In the genomic region with DNA sequence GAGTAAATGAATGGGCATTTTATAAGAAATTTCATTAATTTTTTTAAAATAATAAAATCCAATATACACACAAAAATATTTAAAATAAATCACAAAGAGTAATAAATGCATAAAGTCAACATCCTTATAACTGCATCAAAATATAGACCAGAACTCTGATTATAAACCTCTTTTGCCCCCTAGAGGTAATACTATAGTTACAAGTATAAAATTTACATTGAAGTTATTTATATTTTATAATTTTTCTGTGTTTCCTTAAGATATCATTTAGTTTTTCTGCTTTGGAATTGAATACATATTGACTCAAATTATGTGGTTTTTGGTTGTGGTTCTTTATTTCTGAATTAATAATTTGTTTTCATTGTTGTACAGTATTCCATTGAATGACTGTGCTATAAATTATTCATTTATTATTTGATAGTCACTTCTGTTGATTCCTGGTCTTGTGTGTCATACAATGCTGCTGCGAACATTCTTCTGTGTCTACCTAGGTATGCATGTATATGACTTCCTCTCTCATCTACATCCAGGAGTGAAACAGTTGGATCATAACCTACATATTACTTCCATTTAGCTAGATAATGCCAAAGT, we compare ENCODE assay signal across 17 cellular contexts.
A peak's percentile ranks its signal among the peaks of the same experiment; 100 is the strongest.
DNase-seq lines count a peak whose midpoint lies in the region; ATAC-seq, FAIRE-seq and TF ChIP-seq lines count a peak whose summit lies in the region.
"Had no signal": no experiment of that assay in that cellular context is flagged by ENCODE, and none has a peak within 500 bp of the region (broad histone marks: within the 10 kb centered on the region; RNA-seq: fewer than 3 reads in every experiment).

No MANE protein-coding gene starts in this region.

- H3K36me3 ChIP-seq in HepG2 (replicated peaks in 1 of 2; ENCODE audit: control insufficient read depth in 1 of 2, insufficient read depth in 2 of 2, low read length in 2 of 2) (no peaks in the 10 kb centered on the region), right lobe of liver (no peaks in the 10 kb centered on the region), PC-3 (ENCODE audit: low read depth, low read length) (no peaks in the 10 kb centered on the region), GM23338 (ENCODE audit: insufficient read depth) (no peaks in the 10 kb centered on the region), mesendoderm (ENCODE audit: control insufficient read depth, insufficient read depth, low read length) (no peaks in the 10 kb centered on the region)
- H3K36me3 ChIP-seq: spleen had no signal

- no peaks in the 10 kb centered on the region for H3K4me1 Mint-ChIP-seq in GM23338
- no peaks in the 10 kb centered on the region for H3K4me1 Mint-ChIP-seq in activated naive CD4-positive, alpha-beta T cell treated with anti-CD3 and anti-CD28 coated beads for 36 hours (ENCODE audit: low read depth)
- H3K4me1 Mint-ChIP-seq: activated CD4-positive, alpha-beta T cell treated with anti-CD3 and anti-CD28 coated beads for 36 hours; activated naive CD4-positive, alpha-beta T cell treated with anti-CD3 and anti-CD28 coated beads, Interleukin-2, amount 10 ng/mL, durations not matched to agents 7 days and 5 days had no signal

- no peak overlapping the region for H3K4me3 Mint-ChIP-seq in GM23338
- no peak overlapping the region for H3K4me3 Mint-ChIP-seq in activated naive CD4-positive, alpha-beta T cell treated with anti-CD3 and anti-CD28 coated beads for 36 hours
- H3K4me3 Mint-ChIP-seq: activated CD4-positive, alpha-beta T cell treated with anti-CD3 and anti-CD28 coated beads for 36 hours; activated naive CD4-positive, alpha-beta T cell treated with anti-CD3 and anti-CD28 coated beads, Interleukin-2, amount 10 ng/mL, durations not matched to agents 7 days and 5 days had no signal

- TF ChIP-seq RAD21 in HepG2 (CRISPR knock-in tag; IDR thresholded peaks at IDR 0.05) = no peak

- no peak overlapping the region for H3K27ac Mint-ChIP-seq in GM23338
- H3K27ac Mint-ChIP-seq in activated naive CD4-positive, alpha-beta T cell treated with anti-CD3 and anti-CD28 coated beads for 36 hours = no peak overlapping the region
- H3K27ac Mint-ChIP-seq: activated CD4-positive, alpha-beta T cell treated with anti-CD3 and anti-CD28 coated beads for 36 hours; activated naive CD4-positive, alpha-beta T cell treated with anti-CD3 and anti-CD28 coated beads, Interleukin-2, amount 10 ng/mL, durations not matched to agents 7 days and 5 days had no signal

- H3K4me2 ChIP-seq in HepG2 (ENCODE audit: low read depth, low read length) (no peak overlapping the region), PC-3 (ENCODE audit: low read length) (no peak overlapping the region), GM23338 (no peak overlapping the region), mesendoderm (ENCODE audit: low read length) (no peak overlapping the region)

- H3K36me3 Mint-ChIP-seq in GM23338 (ENCODE audit: low read depth) = no peaks in the 10 kb centered on the region
- no peaks in the 10 kb centered on the region for H3K36me3 Mint-ChIP-seq in activated naive CD4-positive, alpha-beta T cell treated with anti-CD3 and anti-CD28 coated beads for 36 hours (ENCODE audit: low read depth)
- H3K36me3 Mint-ChIP-seq: activated naive CD4-positive, alpha-beta T cell treated with anti-CD3 and anti-CD28 coated beads, Interleukin-2, amount 10 ng/mL, durations not matched to agents 7 days and 5 days had no signal

- intact Hi-C loops in HepG2 (cut with micrococcal nuclease; ENCODE audit: unreplicated experiment) = no loop called here
- intact Hi-C loops in right lobe of liver (cut with DNase I) = no loop called here
- intact Hi-C loops in PC-3 (cut with micrococcal nuclease) = loop anchor here (1.0 kb wide), 1 partner anchor 255 kb away; no protein-coding TSS in a partner anchor
- intact Hi-C loops in activated naive CD4-positive, alpha-beta T cell treated with anti-CD3 and anti-CD28 coated beads for 36 hours (cut with micrococcal nuclease) = loop anchor here (5.0 kb wide), 1 partner anchor 257 kb away; no protein-coding TSS in a partner anchor

- TF ChIP-seq CTCF in HepG2 (CRISPR knock-in tag; IDR thresholded peaks at IDR 0.05) (no peak), right lobe of liver (IDR thresholded peaks at IDR 0.05) (peak in 1 of 4 donors; percentile 22), PC-3 (conservative IDR thresholded peaks at IDR 0.05; ENCODE audit: low read depth, low read length) (peak; percentile 48), fibroblast of mammary gland (conservative IDR thresholded peaks at IDR 0.05; ENCODE audit: control insufficient read depth, insufficient read depth, low read depth, low read length) (peak; percentile 2), GM23338 (conservative IDR thresholded peaks at IDR 0.05; ENCODE audit: low read depth in 2 of 2) (no peak; a peak in 2 of 4 replicates)

- H3K18ac ChIP-seq in mesendoderm (ENCODE audit: low read length) = no peak overlapping the region

- H3K79me1 ChIP-seq in mesendoderm (ENCODE audit: low read length) = no peaks in the 10 kb centered on the region

- H3K79me2 ChIP-seq in HepG2 (ENCODE audit: insufficient read depth, low read length) = no peaks in the 10 kb centered on the region
- no peaks in the 10 kb centered on the region for H3K79me2 ChIP-seq in PC-3 (ENCODE audit: low read length)
- H3K79me2 ChIP-seq in GM23338 (replicated peaks; ENCODE audit: insufficient read depth) = no peaks in the 10 kb centered on the region
- no peaks in the 10 kb centered on the region for H3K79me2 ChIP-seq in mesendoderm (ENCODE audit: control insufficient read depth, insufficient read depth, low read length)
- H3K79me2 ChIP-seq: parathyroid adenoma had no signal

- DNase-seq in HepG2 (ENCODE audit: low spot score) (no peak), right lobe of liver (no peak), PC-3 (peak; percentile 28), fibroblast of mammary gland (ENCODE audit: low read depth) (no peak), GM23338 (ENCODE audit: low spot score) (no peak), mesendoderm (no peak)
- DNase-seq in activated naive CD4-positive, alpha-beta T cell treated with anti-CD3 and anti-CD28 coated beads for 36 hours = no peak
- DNase-seq in stimulated activated CD4-positive, alpha-beta T cell treated with anti-CD3 and anti-CD28 coated beads, Interleukin-1b, Interleukin-23, amount 100 ng/mL, for 48 hours = no peak
- DNase-seq: activated CD4-positive, alpha-beta T cell treated with anti-CD3 and anti-CD28 coated beads for 36 hours; activated naive CD4-positive, alpha-beta T cell treated with anti-CD3 and anti-CD28 coated beads, Interleukin-2, amount 10 ng/mL, durations not matched to agents 7 days and 5 days; body of pancreas; dorsolateral prefrontal cortex; hippocampal formation; NCI-H187 treated with DMSO at 0.1 percent for 48 hours; spleen; stimulated activated naive CD4-positive, alpha-beta T cell treated with Interleukin-2 at 50 U/mL for 16 hours had no signal

- BruUV-seq in HepG2 (replicated peaks; lab: Mats Ljungman, UMichigan) (no TSS peak), PC-3 (replicated peaks; lab: Mats Ljungman, UMichigan) (no TSS peak)

- H2AK5ac ChIP-seq in mesendoderm (ENCODE audit: low read length) = no peak overlapping the region

- H2BK5ac ChIP-seq in mesendoderm (ENCODE audit: low read length) = no peak overlapping the region

- in situ Hi-C loops in HepG2 (cut with HindIII; ENCODE audit: extremely low pct_ligation_motif_present, low pct_unique_long_range_greater_than_20kb) = no loop called here

- no peak overlapping the region for H4K8ac ChIP-seq in mesendoderm (ENCODE audit: low read depth, low read length)

- no peak overlapping the region for H2BK120ac ChIP-seq in mesendoderm (ENCODE audit: low read depth, low read length)

- H3K27ac ChIP-seq in HepG2 (ENCODE audit: extremely low read length, insufficient read depth, low read length) (no peak overlapping the region), right lobe of liver (no peak overlapping the region), PC-3 (ENCODE audit: low read length) (no peak overlapping the region), GM23338 (ENCODE audit: low read depth) (no peak overlapping the region), mesendoderm (ENCODE audit: low read depth, low read length) (no peak overlapping the region)
- H3K27ac ChIP-seq: body of pancreas, dorsolateral prefrontal cortex, parathyroid adenoma, spleen had no signal

- no peak for TF ChIP-seq EP300 in HepG2 (IDR thresholded peaks at IDR 0.05; ENCODE audit: low read depth in 2 of 2, low read length in 2 of 2)
- no peak for TF ChIP-seq EP300 in HepG2 (CRISPR knock-in tag; IDR thresholded peaks at IDR 0.05; ENCODE audit: borderline replicate concordance)

- POLR2A ChIA-PET in HepG2 (lab: Yijun Ruan, JAX) (no interaction called here), PC-3 (lab: Charles Lee; ENCODE audit: unreplicated experiment) (no interaction called here)

- no peaks in the 10 kb centered on the region for H4K20me1 ChIP-seq in HepG2 (ENCODE audit: insufficient read depth, low read length)
- H4K20me1 ChIP-seq in PC-3 (ENCODE audit: low read length) = no peaks in the 10 kb centered on the region
- no peaks in the 10 kb centered on the region for H4K20me1 ChIP-seq in GM23338 (replicated peaks; ENCODE audit: insufficient read depth)

- H3K4me3 ChIP-seq in HepG2 (replicated peaks in 1 of 3; ENCODE audit: insufficient read depth in 1 of 3, low read depth in 2 of 3, low read length in 3 of 3) (no peak overlapping the region), right lobe of liver (no peak overlapping the region), PC-3 (ENCODE audit: low read length) (no peak overlapping the region), fibroblast of mammary gland (ENCODE audit: control insufficient read depth, low read depth, low read length) (no peak overlapping the region), GM23338 (no peak overlapping the region), mesendoderm (ENCODE audit: low read length) (no peak overlapping the region)
- H3K4me3 ChIP-seq: body of pancreas, dorsolateral prefrontal cortex, spleen had no signal

- H3K4me1 ChIP-seq in HepG2 (ENCODE audit: insufficient read depth, low read length) (no peaks in the 10 kb centered on the region), right lobe of liver (no peaks in the 10 kb centered on the region), PC-3 (ENCODE audit: insufficient read depth, low read length) (peaks cover 3% of the 10 kb centered on the region), GM23338 (ENCODE audit: insufficient read depth) (no peaks in the 10 kb centered on the region), mesendoderm (ENCODE audit: control insufficient read depth, low read depth, low read length) (no peaks in the 10 kb centered on the region)
- H3K4me1 ChIP-seq: body of pancreas, parathyroid adenoma, spleen had no signal

- no peak overlapping the region for H3K56ac ChIP-seq in mesendoderm (ENCODE audit: low read length)

- no peak for ATAC-seq in HepG2
- no peak for ATAC-seq in right lobe of liver
- no peak for ATAC-seq in PC-3
- no peak for ATAC-seq in GM23338
- ATAC-seq: activated CD4-positive, alpha-beta T cell treated with anti-CD3 and anti-CD28 coated beads for 36 hours; body of pancreas had no signal

- H3K9me3 ChIP-seq in HepG2 (ENCODE audit: low read length) (no peaks in the 10 kb centered on the region), right lobe of liver (no peaks in the 10 kb centered on the region), PC-3 (ENCODE audit: low read length) (no peaks in the 10 kb centered on the region)
- H3K9me3 ChIP-seq: body of pancreas, spleen had no signal

- 4% methylated on average over 1 of the region's 1 CpG for WGBS in HepG2 (ENCODE audit: low lambda C conversion rate)
- 93% methylated on average over 1 of the region's 1 CpG for WGBS in right lobe of liver (ENCODE audit: insufficient coverage, low coverage, low lambda C conversion rate, missing lambda C conversion rate)
- WGBS in mesendoderm (ENCODE audit: extremely low coverage, insufficient coverage, low lambda C conversion rate) = no CpG with 5 or more reads among the region's 1 CpG

- FAIRE-seq in HepG2 (lab: Jason Lieb, UNC) = no peak

- H3K9me3 Mint-ChIP-seq in GM23338 = no peaks in the 10 kb centered on the region
- no peaks in the 10 kb centered on the region for H3K9me3 Mint-ChIP-seq in activated naive CD4-positive, alpha-beta T cell treated with anti-CD3 and anti-CD28 coated beads for 36 hours
- H3K9me3 Mint-ChIP-seq: activated naive CD4-positive, alpha-beta T cell treated with anti-CD3 and anti-CD28 coated beads, Interleukin-2, amount 10 ng/mL, durations not matched to agents 7 days and 5 days had no signal

- H2BK15ac ChIP-seq in mesendoderm (replicated peaks; ENCODE audit: low read depth) = no peak overlapping the region

- H2AFZ ChIP-seq in HepG2 (ENCODE audit: low read length) = peak overlapping the region; percentile 42
- H2AFZ ChIP-seq in PC-3 (ENCODE audit: low read length) = no peak overlapping the region
- no peak overlapping the region for H2AFZ ChIP-seq in GM23338
- H2AFZ ChIP-seq: parathyroid adenoma had no signal

- H3F3A ChIP-seq in PC-3 (ENCODE audit: low read length, unreplicated experiment) (no peaks in the 10 kb centered on the region), GM23338 (replicated peaks; ENCODE audit: low read depth) (no peaks in the 10 kb centered on the region)

- H3K27me3 ChIP-seq in HepG2 (ENCODE audit: control insufficient read depth in 1 of 2, insufficient read depth in 2 of 2, low read length in 2 of 2) = no peaks in the 10 kb centered on the region
- no peaks in the 10 kb centered on the region for H3K27me3 ChIP-seq in right lobe of liver
- peaks cover 6% of the 10 kb centered on the region; the same call in 1 of the 2 replicates for H3K27me3 ChIP-seq in PC-3 (ENCODE audit: low read length)
- H3K27me3 ChIP-seq in GM23338 (ENCODE audit: insufficient read depth) = no peaks in the 10 kb centered on the region
- no peaks in the 10 kb centered on the region for H3K27me3 ChIP-seq in mesendoderm (ENCODE audit: insufficient read depth, low read length, poor library complexity)
- H3K27me3 ChIP-seq: body of pancreas, dorsolateral prefrontal cortex, spleen had no signal

- H3K27me3 Mint-ChIP-seq in GM23338 (ENCODE audit: insufficient read depth, low read depth, poor library complexity) = no peaks in the 10 kb centered on the region
- H3K27me3 Mint-ChIP-seq in activated naive CD4-positive, alpha-beta T cell treated with anti-CD3 and anti-CD28 coated beads for 36 hours (ENCODE audit: low read depth) = no peaks in the 10 kb centered on the region
- H3K27me3 Mint-ChIP-seq: activated CD4-positive, alpha-beta T cell treated with anti-CD3 and anti-CD28 coated beads for 36 hours; activated naive CD4-positive, alpha-beta T cell treated with anti-CD3 and anti-CD28 coated beads, Interleukin-2, amount 10 ng/mL, durations not matched to agents 7 days and 5 days had no signal

- H3K9me2 ChIP-seq in PC-3 (replicated peaks; ENCODE audit: low read length) (no peaks in the 10 kb centered on the region), GM23338 (ENCODE audit: insufficient read depth) (no peaks in the 10 kb centered on the region)

- CTCF ChIA-PET in HepG2 (lab: Yijun Ruan, JAX; ENCODE audit: low intra/inter-chr PET ratio, low total read pairs) (no interaction called here), PC-3 (lab: Charles Lee) (interaction anchor here (0.6 kb wide), 1 partner anchor 17 kb away, joined by 3 read pairs; no protein-coding TSS in a partner anchor)
- CTCF ChIA-PET in activated naive CD4-positive, alpha-beta T cell treated with anti-CD3 and anti-CD28 coated beads for 36 hours (lab: Charles Lee) = no interaction called here

- H3K4ac ChIP-seq in mesendoderm (ENCODE audit: low read depth, low read length) = no peak overlapping the region

- TF ChIP-seq POLR2A in HepG2 (IDR thresholded peaks at IDR 0.05; ENCODE audit: insufficient read depth in 1 of 2, low read depth in 2 of 2, low read length in 2 of 2) (no peak), right lobe of liver (IDR thresholded peaks at IDR 0.05) (no peak)

- no peak overlapping the region for H3K9ac ChIP-seq in HepG2 (ENCODE audit: insufficient read depth, low read depth, low read length)
- no peak overlapping the region for H3K9ac ChIP-seq in PC-3 (ENCODE audit: low read length)
- no peak overlapping the region for H3K9ac ChIP-seq in mesendoderm (ENCODE audit: low read length)
- H3K9ac ChIP-seq: parathyroid adenoma had no signal

- H4K5ac ChIP-seq in mesendoderm (ENCODE audit: low read length) = no peak overlapping the region

- no peak overlapping the region for H3K23ac ChIP-seq in mesendoderm (ENCODE audit: low read length)

Comparison
In these comparisons a context has a peak if more than half of its experiments do, and no peak if none do; other contexts are left out.
1. CTCF ChIP-seq: peak in PC-3 (single experiment) and fibroblast of mammary gland (single experiment); none in HepG2 (single experiment) and GM23338 (0 of 2).
2. intact Hi-C loops: an anchor here in PC-3 (1.0 kb wide) and activated naive CD4-positive, alpha-beta T cell treated with anti-CD3 and anti-CD28 coated beads for 36 hours (5.0 kb wide); none called in HepG2 and right lobe of liver.